Comparison of ENCODE assay signal across 19 cellular contexts in genomic region chr19:47437500-47437899, GRCh38. TPM values are rescaled to one million over a fixed set of nuclear protein-coding genes. Genes with fewer than 3 reads are reported as not detected.
"Had no signal": no experiment of that assay in that cellular context is flagged by ENCODE, and none has a peak within 500 bp of the region (broad histone marks: within the 10 kb centered on the region; RNA-seq: fewer than 3 reads in every experiment).

No MANE protein-coding gene starts in this region.

- H3K36me3 Mint-ChIP-seq: activated naive CD4-positive, alpha-beta T cell treated with anti-CD3 and anti-CD28 coated beads, Interleukin-2, amount 10 ng/mL, durations not matched to agents 7 days and 5 days; T-cell had no signal

- H3K27ac ChIP-seq: colonic mucosa, esophagus squamous epithelium, pancreas, thoracic aorta, upper lobe of right lung had no signal

- H3K4me3 ChIP-seq: colonic mucosa, esophagus squamous epithelium, pancreas, stomach, thoracic aorta, upper lobe of right lung had no signal

- DNase-seq: activated CD4-positive, alpha-beta T cell treated with anti-CD3 and anti-CD28 coated beads for 1 hour; activated CD4-positive, alpha-beta T cell treated with anti-CD3 and anti-CD28 coated beads, Interleukin-2, amount 50 U/mL, for 4 hours; activated naive CD4-positive, alpha-beta T cell treated with anti-CD3 and anti-CD28 coated beads, Interleukin-2, amount 10 ng/mL, durations not matched to agents 7 days and 5 days; central memory CD4-positive, alpha-beta T cell; colonic mucosa; esophagus squamous epithelium; foreskin fibroblast; glutamatergic neuron; left ventricle myocardium superior; stimulated activated CD4-positive, alpha-beta T cell treated with anti-CD3 and anti-CD28 coated beads, Interleukin-1b, Interleukin-23, amount 100 ng/mL, for 48 hours; stomach; T-cell; T-helper 9 cell; upper lobe of right lung had no signal

- H3K4me3 Mint-ChIP-seq: activated naive CD4-positive, alpha-beta T cell treated with anti-CD3 and anti-CD28 coated beads, Interleukin-2, amount 10 ng/mL, durations not matched to agents 7 days and 5 days had no signal

- H3K9me3 Mint-ChIP-seq: activated T-helper 2 cell treated with anti-CD3 and anti-CD28 coated beads, Interferon-gamma antibody, Interleukin-2, Interleukin-4, amounts not matched to agents 10 μg/mL and 5 μg/mL and 100 μg/mL, durations not matched to agents 14 hours and 24 hours and 36 hours; T-cell had no signal

- H3K27me3 ChIP-seq: colonic mucosa had no signal

- H3K36me3 ChIP-seq: colonic mucosa, esophagus squamous epithelium, pancreas, stomach, thoracic aorta, upper lobe of right lung had no signal

- H3K9me3 ChIP-seq: colonic mucosa, esophagus squamous epithelium, pancreas, stomach, thoracic aorta, upper lobe of right lung had no signal

- H3K27ac Mint-ChIP-seq: activated naive CD4-positive, alpha-beta T cell treated with anti-CD3 and anti-CD28 coated beads, Interleukin-2, amount 10 ng/mL, durations not matched to agents 7 days and 5 days; activated T-helper 2 cell treated with anti-CD3 and anti-CD28 coated beads, Interferon-gamma antibody, Interleukin-2, Interleukin-4, amounts not matched to agents 10 μg/mL and 5 μg/mL and 100 μg/mL, durations not matched to agents 14 hours and 24 hours and 36 hours; T-cell had no signal

- H3K4me1 ChIP-seq: colonic mucosa, pancreas, upper lobe of right lung had no signal

RNA-seq across cellular contexts. Expression of gene MEIS3, which starts 18.2 kb away (rescaled TPM):
- polyA plus RNA-seq: endothelial cell of umbilical vein had no signal

RNA-seq across cellular contexts. Expression of gene SLC8A2, which starts 34.2 kb away (rescaled TPM):
- total RNA-seq: activated T-helper 2 cell treated with anti-CD3 and anti-CD28 coated beads, Interferon-gamma antibody, Interleukin-2, Interleukin-4, amounts not matched to agents 10 μg/mL and 5 μg/mL and 100 μg/mL, durations not matched to agents 14 hours and 24 hours and 36 hours; endothelial cell of umbilical vein; kidney epithelial cell; left ventricle myocardium superior; T-cell had no signal
- polyA plus RNA-seq: endothelial cell of umbilical vein had no signal
